Comparison of ENCODE assay signal across 17 cellular contexts in genomic region chr13:75021151-75021550, GRCh38.
A peak's percentile ranks its signal among the peaks of the same experiment; 100 is the strongest.
DNase-seq lines count a peak whose midpoint lies in the region; ATAC-seq and TF ChIP-seq lines count a peak whose summit lies in the region.
"Had no signal": no experiment of that assay in that cellular context is flagged by ENCODE, and none has a peak within 500 bp of the region (broad histone marks: within the 10 kb centered on the region; RNA-seq: fewer than 3 reads in every experiment).

No MANE protein-coding gene starts in this region.

- no peaks in the 10 kb centered on the region for H3K27me3 ChIP-seq in kidney epithelial cell (ENCODE audit: control insufficient read depth, insufficient read depth, low read length)
- no peaks in the 10 kb centered on the region for H3K27me3 ChIP-seq in osteoblast (ENCODE audit: insufficient read depth, low read length)
- no peaks in the 10 kb centered on the region for H3K27me3 ChIP-seq in A673 (replicated peaks; ENCODE audit: insufficient read depth, low read depth, low read length, poor library complexity)
- H3K27me3 ChIP-seq: BLaER1 treated with 17β-estradiol and CSF1 and Interleukin-3, amounts not matched to agents 10 nM and 100 nM had no signal

- POLR2A ChIA-PET in A673 (lab: Charles Lee; ENCODE audit: low non-redundant PET), result no interaction called here

- no peaks in the 10 kb centered on the region for H3K36me3 ChIP-seq in kidney epithelial cell (ENCODE audit: control insufficient read depth, insufficient read depth, low read length)
- no peaks in the 10 kb centered on the region for H3K36me3 ChIP-seq in osteoblast (ENCODE audit: insufficient read depth, low read length)
- H3K36me3 ChIP-seq in A673 (ENCODE audit: insufficient read depth, low read length, poor library complexity, severe bottlenecking), result no peaks in the 10 kb centered on the region
- H3K36me3 ChIP-seq: BLaER1 treated with 17β-estradiol and CSF1 and Interleukin-3, amounts not matched to agents 10 nM and 100 nM had no signal

- ATAC-seq in GM21381 (IDR thresholded peaks at IDR 0.05; ENCODE audit: unreplicated experiment) (no peak), HG03520 (IDR thresholded peaks at IDR 0.05; ENCODE audit: unreplicated experiment) (no peak)
- ATAC-seq: CD8-positive, alpha-beta T cell; GM12878; K562 had no signal

- intact Hi-C loops in A673 (cut with micrococcal nuclease; ENCODE audit: unreplicated experiment), result no loop called here

- no peaks in the 10 kb centered on the region for H4K20me1 ChIP-seq in osteoblast (ENCODE audit: insufficient read depth, low read length)
- H4K20me1 ChIP-seq: BLaER1 treated with 17β-estradiol and CSF1 and Interleukin-3, amounts not matched to agents 10 nM and 100 nM had no signal

- H3K4me1 ChIP-seq in osteoblast (ENCODE audit: insufficient read depth, low read length) (no peaks in the 10 kb centered on the region), A673 (ENCODE audit: insufficient read depth, low read length, poor library complexity, severe bottlenecking) (no peaks in the 10 kb centered on the region)
- H3K4me1 ChIP-seq: BLaER1 treated with 17β-estradiol and CSF1 and Interleukin-3, amounts not matched to agents 10 nM and 100 nM had no signal

- DNase-seq in HK-2 (ENCODE audit: unreplicated experiment) (peak; percentile 6), kidney epithelial cell (ENCODE audit: low read depth) (peak; percentile 23), osteoblast (ENCODE audit: insufficient read length, low spot score, missing footprints) (peak; percentile 9), A673 (ENCODE audit: low spot score) (no peak)
- DNase-seq: CD8-positive, alpha-beta T cell; DMS 273 treated with DMSO at 0.1 percent for 48 hours; DMS53; DND-41; EL; GM23248; HCEC 1CT; IMR-90 had no signal

- H3K4me3 ChIP-seq in kidney epithelial cell (ENCODE audit: low read depth, low read length) (no peak overlapping the region), osteoblast (ENCODE audit: insufficient read depth, low read length) (no peak overlapping the region), A673 (ENCODE audit: low read depth, low read length, poor library complexity, severe bottlenecking) (no peak overlapping the region)
- H3K4me3 ChIP-seq: BLaER1 treated with 17β-estradiol and CSF1 and Interleukin-3, amounts not matched to agents 10 nM and 100 nM; GM12878; GM23248; K562 had no signal

- BruUV-seq in A673 (replicated peaks; lab: Mats Ljungman, UMichigan), result no TSS peak

- H3K27ac ChIP-seq in osteoblast (ENCODE audit: low read depth, low read length) (no peak overlapping the region), A673 (ENCODE audit: low read depth, low read length, poor library complexity, severe bottlenecking) (no peak overlapping the region)
- H3K27ac ChIP-seq: BLaER1 treated with 17β-estradiol and CSF1 and Interleukin-3, amounts not matched to agents 10 nM and 100 nM; GM23248 had no signal

- H2AFZ ChIP-seq in osteoblast (ENCODE audit: low read length), result no peak overlapping the region
- H2AFZ ChIP-seq: GM23248 had no signal

- TF ChIP-seq CTCF in kidney epithelial cell (IDR thresholded peaks at IDR 0.05; ENCODE audit: insufficient read depth, low read length, poor library complexity, severe bottlenecking) (no peak), osteoblast (IDR thresholded peaks at IDR 0.05; ENCODE audit: extremely low read depth, low read depth, low read length) (no peak), A673 (conservative IDR thresholded peaks at IDR 0.05; ENCODE audit: low read depth, low read length) (no peak)

- H3K79me2 ChIP-seq in osteoblast (ENCODE audit: insufficient read depth, low read length), result no peaks in the 10 kb centered on the region

- CTCF ChIA-PET in A673 (lab: Charles Lee), result no interaction called here

- no peak overlapping the region for H3K4me2 ChIP-seq in osteoblast (ENCODE audit: insufficient read depth, low read length)
- H3K4me2 ChIP-seq: BLaER1 treated with 17β-estradiol and CSF1 and Interleukin-3, amounts not matched to agents 10 nM and 100 nM had no signal

- H3K9me3 ChIP-seq in osteoblast (ENCODE audit: low read depth, low read length) (no peaks in the 10 kb centered on the region), A673 (ENCODE audit: low read depth, low read length, poor library complexity, severe bottlenecking) (no peaks in the 10 kb centered on the region)
- H3K9me3 ChIP-seq: BLaER1 treated with 17β-estradiol and CSF1 and Interleukin-3, amounts not matched to agents 10 nM and 100 nM had no signal
